In genomic region chr6:110357696-110358535, GRCh38 we compare ENCODE assay signal across 8 cellular contexts. TPM values are rescaled to one million over a fixed set of nuclear protein-coding genes. Genes with fewer than 3 reads are reported as not detected.
DNase-seq lines count a peak whose midpoint lies in the region; ATAC-seq and TF ChIP-seq lines count a peak whose summit lies in the region.

Gene METTL24 (minus strand): TSS chr6:110358349. CDS start chr6:110358272, 77 bp downstream.

- TF ChIP-seq POLR2A in tibial nerve (IDR thresholded peaks at IDR 0.05) = no peak

- peak within 1 kb of the TSS; percentile 79 for H3K4me3 Mint-ChIP-seq in chondrocyte (ENCODE audit: unreplicated experiment)

- H3K4me3 ChIP-seq in lower lobe of right lung (peak within 1 kb of the TSS; percentile 63), tibial nerve (peak within 1 kb of the TSS; percentile 18 to 67 (median 54))

- 2% methylated on average over 19 to 52 of the region's 103 CpGs for WGBS in tibial nerve, 2 donors

- H3K27me3 Mint-ChIP-seq in chondrocyte (ENCODE audit: low read depth) = peaks cover 40% of the 10 kb centered on the region

- TF ChIP-seq CTCF in chondrocyte (IDR thresholded peaks at IDR 0.05) (no peak), lower lobe of right lung (IDR thresholded peaks at IDR 0.05) (no peak), tibial nerve (IDR thresholded peaks at IDR 0.05) (no peak)

- ATAC-seq in lower lobe of right lung (peak; percentile 41 to 53), HG03025 (IDR thresholded peaks at IDR 0.05; ENCODE audit: low FRiP score, unreplicated experiment) (no peak)

- H3K4me1 ChIP-seq in lower lobe of right lung (peaks cover 8% of the 10 kb centered on the region), tibial nerve (peaks cover 0 to 18% (median 4%) of the 10 kb centered on the region in 4 donors)

- intact Hi-C loops in lower lobe of right lung (cut with DNase I) = no loop called here

- peaks cover 13% of the 10 kb centered on the region for H3K9me3 Mint-ChIP-seq in chondrocyte (ENCODE audit: low read depth)

- peak within 1 kb of the TSS; percentile 77 for H3K27ac ChIP-seq in lower lobe of right lung
- H3K27ac ChIP-seq in tibial nerve = peak within 1 kb of the TSS in 3 of 4 donors; percentile 64 to 77 (median 73)

- H3K36me3 ChIP-seq in lower lobe of right lung (no peaks in the 10 kb centered on the region), tibial nerve (no peaks in the 10 kb centered on the region)

- H3K9me3 ChIP-seq in lower lobe of right lung = no peaks in the 10 kb centered on the region
- H3K9me3 ChIP-seq in tibial nerve = peaks cover 0 to 6% (median 0%) of the 10 kb centered on the region in 4 donors

- DNase-seq in DMS79 (lab: John Stamatoyannopoulos, UW) (peak; percentile 30), NCI-H146 (lab: John Stamatoyannopoulos, UW) (peak; percentile 75), chondrocyte (ENCODE audit: low spot score) (no peak), lower lobe of right lung (peak; percentile 49), tibial nerve (ENCODE audit: low spot score in 2 of 2) (no peak), A172 (ENCODE audit: low spot score) (no peak)
- DNase-seq in activated CD4-positive, alpha-beta T cell treated with anti-CD3 and anti-CD28 coated beads, Interleukin-2, amount 50 U/mL, for 4 hours = no peak

- H3K27me3 ChIP-seq in lower lobe of right lung (ENCODE audit: low read depth) (peaks cover 26% of the 10 kb centered on the region), tibial nerve (peaks cover 0 to 25% of the 10 kb centered on the region in 2 donors)

- no peak for TF ChIP-seq EP300 in tibial nerve (IDR thresholded peaks at IDR 0.05)

- H3K27ac Mint-ChIP-seq in chondrocyte (ENCODE audit: unreplicated experiment) = no peak within 1 kb of the TSS

- H3K4me1 Mint-ChIP-seq in chondrocyte (ENCODE audit: low read depth) = peaks cover 17% of the 10 kb centered on the region

- H3K36me3 Mint-ChIP-seq in chondrocyte (ENCODE audit: low read depth) = peaks cover 12% of the 10 kb centered on the region

RNA-seq across cellular contexts. Expression of gene METTL24, which starts in this region (rescaled TPM):
- total RNA-seq in chondrocyte (0.62 to 0.67 TPM in 2 of 3 replicates, not detected in the other), lower lobe of right lung (2.8 TPM), tibial nerve (1 to 10 TPM in 1 of 4 donors, under 1 TPM in 3; 0.63 to 2.4 (median 0.93) TPM)
- total RNA-seq in A172 (2014; rRNA removed; shearing (Covaris generic)) = not detected in 2 replicates

Comparison
In these comparisons a context has a peak if more than half of its experiments do, and no peak if none do; other contexts are left out.
1. DNase-seq: peak in DMS79 (single experiment), NCI-H146 (single experiment) and lower lobe of right lung (single experiment); none in chondrocyte (single experiment), tibial nerve (0 of 2), A172 (single experiment) and activated CD4-positive, alpha-beta T cell treated with anti-CD3 and anti-CD28 coated beads, Interleukin-2, amount 50 U/mL, for 4 hours (0 of 2).